ENCODE assay signal across 30 cellular contexts in genomic region chr2:37918742-37919186, GRCh38. TPM values are rescaled to one million over a fixed set of nuclear protein-coding genes. Genes with fewer than 3 reads are reported as not detected.
DNase-seq lines count a peak whose midpoint lies in the region; TF ChIP-seq lines count a peak whose summit lies in the region.
"Had no signal": no experiment of that assay in that cellular context is flagged by ENCODE, and none has a peak within 500 bp of the region (broad histone marks: within the 10 kb centered on the region; RNA-seq: fewer than 3 reads in every experiment).

No MANE protein-coding gene starts in this region.

- CTCF ChIA-PET in Calu3 (lab: Charles Lee): no interaction called here

- H3K9ac ChIP-seq in colonic mucosa (ENCODE audit: low read depth in 2 of 2, low read length in 2 of 2) (no peak overlapping the region), mesenchymal stem cell (ENCODE audit: low read length) (no peak overlapping the region)

- H2AK5ac ChIP-seq in mesenchymal stem cell (ENCODE audit: low read length, severe bottlenecking): no peak overlapping the region

- H3K4me3 Mint-ChIP-seq in Calu3 (ENCODE audit: low read depth, unreplicated experiment): peak overlapping the region; percentile 48
- H3K4me3 Mint-ChIP-seq: activated CD4-positive, alpha-beta T cell treated with anti-CD3 and anti-CD28 coated beads for 36 hours; activated naive CD8-positive, alpha-beta T cell; activated T-helper 17 cell treated with anti-CD3 and anti-CD28 coated beads, Interleukin-2, amount 50 U/mL, for 72 hours; CD8-positive, alpha-beta T cell; mesothelial cell of epicardium; T-helper 1 cell treated with Interleukin-12 subunit alpha and Interleukin-12 subunit beta and Interleukin-4 antibody, amounts not matched to agents 30 μg/mL and 1 μg/mL, for 36 hours had no signal

- H3K36me3 ChIP-seq in colonic mucosa (no peaks in the 10 kb centered on the region), mesenchymal stem cell (ENCODE audit: control insufficient read depth in 1 of 2, insufficient read depth in 2 of 2, low read depth in 1 of 2, low read length in 2 of 2) (no peaks in the 10 kb centered on the region), testis (ENCODE audit: low read depth, missing control alignments) (no peaks in the 10 kb centered on the region)
- H3K36me3 ChIP-seq: prostate gland, sigmoid colon, SJCRH30, transverse colon had no signal

- no TSS peak for BruUV-seq in Calu3 (replicated peaks; lab: Mats Ljungman, UMichigan)

- no peaks in the 10 kb centered on the region for H3K9me3 Mint-ChIP-seq in Calu3 (ENCODE audit: low read depth, unreplicated experiment)
- H3K9me3 Mint-ChIP-seq: activated T-helper 17 cell treated with anti-CD3 and anti-CD28 coated beads, Interleukin-2, amount 50 U/mL, for 72 hours; CD8-positive, alpha-beta T cell; mesothelial cell of epicardium; naive B cell; T-helper 1 cell treated with Interleukin-12 subunit alpha and Interleukin-12 subunit beta and Interleukin-4 antibody, amounts not matched to agents 30 μg/mL and 1 μg/mL, for 36 hours had no signal

- H4K91ac ChIP-seq in mesenchymal stem cell (ENCODE audit: low read length): no peak overlapping the region

- no peak overlapping the region for H3K4me3 ChIP-seq in colonic mucosa
- no peak overlapping the region for H3K4me3 ChIP-seq in mesenchymal stem cell (ENCODE audit: insufficient read depth in 1 of 2, low read depth in 1 of 2, low read length in 2 of 2)
- H3K4me3 ChIP-seq in testis: no peak overlapping the region
- H3K4me3 ChIP-seq: coronary artery, prostate gland, sigmoid colon, SJCRH30, transverse colon had no signal

- H3K4me1 Mint-ChIP-seq in Calu3 (ENCODE audit: low read depth, unreplicated experiment): peaks cover 57% of the 10 kb centered on the region
- H3K4me1 Mint-ChIP-seq: activated CD4-positive, alpha-beta T cell treated with anti-CD3 and anti-CD28 coated beads for 36 hours; activated T-helper 17 cell treated with anti-CD3 and anti-CD28 coated beads, Interleukin-2, amount 50 U/mL, for 72 hours had no signal

- no peak overlapping the region for H2AFZ ChIP-seq in mesenchymal stem cell (ENCODE audit: low read depth, low read length)

- TF ChIP-seq CTCF in Calu3 (IDR thresholded peaks at IDR 0.05; ENCODE audit: unreplicated experiment) (no peak), colonic mucosa (IDR thresholded peaks at IDR 0.05) (no peak), testis (IDR thresholded peaks at IDR 0.05) (no peak)

- H3K23ac ChIP-seq in mesenchymal stem cell (ENCODE audit: low read length in 2 of 2): no peak overlapping the region

- H3K79me1 ChIP-seq in mesenchymal stem cell (replicated peaks; ENCODE audit: low read length, poor library complexity, severe bottlenecking): no peaks in the 10 kb centered on the region

- H3K27me3 ChIP-seq in colonic mucosa: no peaks in the 10 kb centered on the region
- H3K27me3 ChIP-seq in mesenchymal stem cell (ENCODE audit: control insufficient read depth in 1 of 2, insufficient read depth in 1 of 2, low read length in 2 of 2): no peaks in the 10 kb centered on the region
- H3K27me3 ChIP-seq in testis: no peaks in the 10 kb centered on the region
- H3K27me3 ChIP-seq: sigmoid colon, SJCRH30, transverse colon had no signal

- H3K14ac ChIP-seq in mesenchymal stem cell (ENCODE audit: low read length in 2 of 2): no peak overlapping the region

- no peak overlapping the region for H2BK12ac ChIP-seq in mesenchymal stem cell (ENCODE audit: low read length in 2 of 2)

- no peak overlapping the region for H4K8ac ChIP-seq in mesenchymal stem cell (ENCODE audit: low read length)

- no peak for TF ChIP-seq POLR2A in testis (IDR thresholded peaks at IDR 0.05)

- peak overlapping the region; percentile 15 for H3K27ac ChIP-seq in colonic mucosa
- no peak overlapping the region for H3K27ac ChIP-seq in mesenchymal stem cell (ENCODE audit: low read length, poor library complexity, severe bottlenecking)
- H3K27ac ChIP-seq in testis: no peak overlapping the region
- H3K27ac ChIP-seq: coronary artery, epithelial cell of prostate, SJCRH30 had no signal

- peak overlapping the region; percentile 84 for H3K27ac Mint-ChIP-seq in Calu3 (ENCODE audit: unreplicated experiment)
- H3K27ac Mint-ChIP-seq: activated CD4-positive, alpha-beta T cell treated with anti-CD3 and anti-CD28 coated beads for 36 hours; activated naive CD8-positive, alpha-beta T cell; activated T-helper 17 cell treated with anti-CD3 and anti-CD28 coated beads, Interleukin-2, amount 50 U/mL, for 72 hours; CD8-positive, alpha-beta T cell; naive B cell; T-helper 1 cell treated with Interleukin-12 subunit alpha and Interleukin-12 subunit beta and Interleukin-4 antibody, amounts not matched to agents 30 μg/mL and 1 μg/mL, for 36 hours had no signal

- no peak overlapping the region for H2BK5ac ChIP-seq in mesenchymal stem cell (ENCODE audit: low read depth, low read length, poor library complexity, severe bottlenecking)

- H3K18ac ChIP-seq in mesenchymal stem cell (ENCODE audit: low read depth in 1 of 2, low read length in 2 of 2): no peak overlapping the region

- intact Hi-C loops in Calu3 (cut with micrococcal nuclease; ENCODE audit: unreplicated experiment) (no loop called here), colonic mucosa (cut with DNase I) (no loop called here), testis (cut with DNase I; ENCODE audit: low total_unique reads) (no loop called here)

- no peaks in the 10 kb centered on the region for H3K9me3 ChIP-seq in colonic mucosa
- H3K9me3 ChIP-seq in mesenchymal stem cell (ENCODE audit: control insufficient read depth, low read length): no peaks in the 10 kb centered on the region
- no peaks in the 10 kb centered on the region for H3K9me3 ChIP-seq in testis
- H3K9me3 ChIP-seq: prostate gland, sigmoid colon, SJCRH30, transverse colon had no signal

- peaks cover 11% of the 10 kb centered on the region for H3K4me1 ChIP-seq in colonic mucosa
- peaks cover 2% of the 10 kb centered on the region for H3K4me1 ChIP-seq in mesenchymal stem cell (ENCODE audit: control insufficient read depth, insufficient read depth, low read depth, low read length)
- H3K4me1 ChIP-seq in testis: no peaks in the 10 kb centered on the region
- H3K4me1 ChIP-seq: prostate gland had no signal

- no peak overlapping the region for H3K4ac ChIP-seq in mesenchymal stem cell (ENCODE audit: low read depth in 1 of 2, low read length in 2 of 2)

- no peak overlapping the region for H2BK15ac ChIP-seq in mesenchymal stem cell (ENCODE audit: low read depth, poor library complexity, severe bottlenecking)

- H2BK120ac ChIP-seq in mesenchymal stem cell (ENCODE audit: low read depth, low read length): no peak overlapping the region

- H3K4me2 ChIP-seq in mesenchymal stem cell (ENCODE audit: low read length, poor library complexity, severe bottlenecking): no peak overlapping the region

- peak; percentile 52 for DNase-seq in Calu3
- peak; percentile 24 for DNase-seq in M059J (ENCODE audit: low read depth)
- DNase-seq in colonic mucosa: no peak
- DNase-seq in mesenchymal stem cell: peak; percentile 15
- DNase-seq in testis: no peak
- DNase-seq in NCI-H1105 (lab: John Stamatoyannopoulos, UW): no peak
- DNase-seq in activated gamma-delta T cell treated with Interleukin-2 at 50 U/mL for 16 hours: no peak
- no peak for DNase-seq in cerebellum (ENCODE audit: low spot score)
- DNase-seq: activated CD4-positive, alpha-beta T cell treated with anti-CD3 and anti-CD28 coated beads for 36 hours; AML-193; anterior cingulate cortex; CD8-positive, alpha-beta T cell; effector memory CD4-positive, alpha-beta T cell; left ventricle myocardium superior; naive B cell; NCI-H1092 treated with DMSO at 0.1 percent for 48 hours; NCI-H187 treated with DMSO at 0.1 percent for 48 hours; NCI-H2171 treated with DMSO at 0.1 percent for 48 hours; NCI-H510A; sigmoid colon; SJCRH30; stimulated activated CD4-positive, alpha-beta T cell treated with anti-CD3 and anti-CD28 coated beads, Interleukin-4, amount 100 ng/mL, for 4 hours; transverse colon had no signal

- H3K36me3 Mint-ChIP-seq in Calu3 (ENCODE audit: insufficient read depth, unreplicated experiment): peaks cover 6% of the 10 kb centered on the region
- H3K36me3 Mint-ChIP-seq: activated naive CD8-positive, alpha-beta T cell; CD8-positive, alpha-beta T cell; mesothelial cell of epicardium had no signal

- no peaks in the 10 kb centered on the region for H3K27me3 Mint-ChIP-seq in Calu3 (ENCODE audit: unreplicated experiment)

RNA-seq across cellular contexts. Expression of gene RMDN2, which starts 6.3 kb away (rescaled TPM):
- 4.7 and 5.8 TPM in 2 replicates for total RNA-seq in Calu3 (2022)
- total RNA-seq in M059J (2014; rRNA removed; shearing (Covaris generic)): 3.1 and 5.1 TPM in 2 replicates
- total RNA-seq in colonic mucosa: 10 to 100 TPM; 19.8 to 26.5 TPM
- 5.0 TPM for polyA plus RNA-seq in mesenchymal stem cell (2013, experiment 1 of 2)
- 5.7 TPM for polyA plus RNA-seq in mesenchymal stem cell (2013, experiment 2 of 2)
- total RNA-seq in testis: 10 to 100 TPM; 22.8 to 31.6 TPM
- 34.9 TPM for polyA plus RNA-seq in testis (ENCODE audit: insufficient read depth, low read depth, low replicate concordance)
- 14.3 TPM for total RNA-seq in cerebellum

Comparison
In these comparisons a context has a peak if more than half of its experiments do, and no peak if none do; other contexts are left out.
1. DNase-seq: peak in Calu3 (single experiment), M059J (single experiment) and mesenchymal stem cell (single experiment); none in colonic mucosa (single experiment), testis (single experiment), NCI-H1105 (single experiment), activated gamma-delta T cell treated with Interleukin-2 at 50 U/mL for 16 hours (single experiment) and cerebellum (single experiment).